8 cellular contexts compared by ENCODE assay signal in genomic region chr16:85750827-85751641, GRCh38. TPM values are rescaled to one million over a fixed set of nuclear protein-coding genes. Genes with fewer than 3 reads are reported as not detected.
DNase-seq lines count a peak whose midpoint lies in the region; ATAC-seq and TF ChIP-seq lines count a peak whose summit lies in the region.

TSS of gene C16orf74 (minus strand) at chr16:85751096. CDS start at chr16:85735217, 15,879 bp downstream.

- DNase-seq in AML-193 (lab: John Stamatoyannopoulos, UW): peak; percentile 16 to 17
- no peak for DNase-seq in right atrium auricular region (ENCODE audit: low spot score)
- no peak for DNase-seq in retinal pigment epithelial cell (ENCODE audit: low read depth)
- no peak for DNase-seq in cortex of kidney (lab: John Stamatoyannopoulos, UW)
- DNase-seq in foreskin melanocyte: no peak

- TF ChIP-seq RAD21 in Ishikawa (IDR thresholded peaks at IDR 0.05; ENCODE audit: low read depth): no peak

- ATAC-seq in GM18498 (IDR thresholded peaks at IDR 0.05; ENCODE audit: unreplicated experiment): peak; percentile 55

- H3K9me3 ChIP-seq in right atrium auricular region: no peaks in the 10 kb centered on the region

- no peak within 1 kb of the TSS for H3K27ac ChIP-seq in right atrium auricular region

- no peaks in the 10 kb centered on the region for H3K36me3 ChIP-seq in right atrium auricular region

- no peak for TF ChIP-seq EP300 in Ishikawa (IDR thresholded peaks at IDR 0.05; ENCODE audit: borderline replicate concordance)

- no peak within 1 kb of the TSS for H3K27ac Mint-ChIP-seq in activated naive CD8-positive, alpha-beta T cell

- H3K27me3 Mint-ChIP-seq in activated naive CD8-positive, alpha-beta T cell: no peaks in the 10 kb centered on the region

- no peaks in the 10 kb centered on the region for H3K36me3 Mint-ChIP-seq in activated naive CD8-positive, alpha-beta T cell

- peaks cover 12% of the 10 kb centered on the region for H3K4me1 Mint-ChIP-seq in activated naive CD8-positive, alpha-beta T cell (ENCODE audit: low read depth)

- TF ChIP-seq CTCF in right atrium auricular region (IDR thresholded peaks at IDR 0.05) (no peak), retinal pigment epithelial cell (conservative IDR thresholded peaks at IDR 0.05; ENCODE audit: low read depth, low read length) (no peak)

- H3K4me1 ChIP-seq in right atrium auricular region: peaks cover 0 to 30% of the 10 kb centered on the region in 2 donors

- no peaks in the 10 kb centered on the region for H3K9me3 Mint-ChIP-seq in activated naive CD8-positive, alpha-beta T cell (ENCODE audit: low read depth)

- H3K4me3 Mint-ChIP-seq in activated naive CD8-positive, alpha-beta T cell: peak within 1 kb of the TSS; percentile 89

- H3K4me3 ChIP-seq in right atrium auricular region: peak within 1 kb of the TSS; percentile 40 to 66
- H3K4me3 ChIP-seq in retinal pigment epithelial cell (ENCODE audit: low read length): peak within 1 kb of the TSS; percentile 52

- H3K27me3 ChIP-seq in right atrium auricular region: no peaks in the 10 kb centered on the region

TF ChIP-seq in Ishikawa, 13 proteins besides CTCF, POLR2A, EP300 and RAD21:
- TF ChIP-seq REST (IDR thresholded peaks at IDR 0.05; ENCODE audit: low read depth) (no peak), TEAD4 (IDR thresholded peaks at IDR 0.05) (0 out of 2 replicates have a peak, but pooled peaks have one; percentile 28), EGR1 (IDR thresholded peaks at IDR 0.05) (no peak), MAX (IDR thresholded peaks at IDR 0.05) (no peak), ZBTB7A (IDR thresholded peaks at IDR 0.05; ENCODE audit: low read depth) (no peak; the same call in none of the 2 replicates), TCF12 (IDR thresholded peaks at IDR 0.05; ENCODE audit: low read depth) (no peak), FOXM1 (IDR thresholded peaks at IDR 0.05; ENCODE audit: borderline replicate concordance, low read depth) (no peak), CREB1 (IDR thresholded peaks at IDR 0.05; ENCODE audit: low read depth) (no peak), USF1 (IDR thresholded peaks at IDR 0.05) (0 out of 2 replicates have a peak, but pooled peaks have one; percentile 7), CEBPB (IDR thresholded peaks at IDR 0.05) (no peak), TAF1 (IDR thresholded peaks at IDR 0.05; ENCODE audit: low read depth) (no peak), YY1 (IDR thresholded peaks at IDR 0.05; ENCODE audit: low read depth) (no peak), NFIC (IDR thresholded peaks at IDR 0.05) (peak; percentile 63)

RNA-seq across cellular contexts. Expression of gene C16orf74, which starts in this region (rescaled TPM):
- 1 to 10 TPM in 1 of 2 donors, under 1 TPM in 1; 0.79 to 1.4 TPM for total RNA-seq in right atrium auricular region

Comparison
In these comparisons a context has a peak if more than half of its experiments do, and no peak if none do; other contexts are left out.
1. DNase-seq: peak in AML-193 (2 of 2); none in right atrium auricular region (single experiment), retinal pigment epithelial cell (single experiment), cortex of kidney (single experiment) and foreskin melanocyte (single experiment).